Comparison of ENCODE assay signal across 1 cellular context in genomic region chr5:115842952-115843351, GRCh38.
TF ChIP-seq lines count a peak whose summit lies in the region.

No MANE protein-coding gene starts in this region.

TF ChIP-seq in endothelial cell of umbilical vein, 7 proteins besides CTCF, POLR2A, EP300 and RAD21 (continued from another document):
- TF ChIP-seq MAX (IDR thresholded peaks at IDR 0.05; ENCODE audit: insufficient read depth, insufficient read length) (no peak), EZH2 (IDR thresholded peaks at IDR 0.05; ENCODE audit: borderline replicate concordance, low read depth, low read length, severe bottlenecking) (no peak)
